1 cellular context compared by ENCODE assay signal in the genomic region with DNA sequence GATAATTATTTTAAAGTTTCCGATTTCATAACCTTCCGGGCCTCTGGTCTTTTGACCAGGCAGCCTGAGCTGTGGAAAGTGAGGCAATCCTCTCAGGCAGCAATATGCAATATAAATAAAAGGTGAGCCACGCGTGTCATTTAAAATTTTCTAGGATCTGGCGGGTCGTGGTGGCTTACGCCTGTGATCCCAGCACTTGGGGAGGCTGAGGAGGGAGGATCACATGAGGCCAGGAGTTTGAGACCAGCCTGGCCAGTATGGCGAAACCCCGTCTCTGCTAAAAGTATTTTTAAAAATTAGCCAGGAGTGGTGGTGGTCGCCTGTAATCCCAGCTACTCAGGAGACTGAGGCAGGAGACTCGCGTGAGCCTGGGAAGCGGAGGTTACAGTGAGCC.
TF ChIP-seq lines count a peak whose summit lies in the region.

No MANE protein-coding gene starts in this region.

TF ChIP-seq in K562, 482 proteins besides CTCF, POLR2A, EP300 and RAD21:
- TF ChIP-seq, protein P1, sequence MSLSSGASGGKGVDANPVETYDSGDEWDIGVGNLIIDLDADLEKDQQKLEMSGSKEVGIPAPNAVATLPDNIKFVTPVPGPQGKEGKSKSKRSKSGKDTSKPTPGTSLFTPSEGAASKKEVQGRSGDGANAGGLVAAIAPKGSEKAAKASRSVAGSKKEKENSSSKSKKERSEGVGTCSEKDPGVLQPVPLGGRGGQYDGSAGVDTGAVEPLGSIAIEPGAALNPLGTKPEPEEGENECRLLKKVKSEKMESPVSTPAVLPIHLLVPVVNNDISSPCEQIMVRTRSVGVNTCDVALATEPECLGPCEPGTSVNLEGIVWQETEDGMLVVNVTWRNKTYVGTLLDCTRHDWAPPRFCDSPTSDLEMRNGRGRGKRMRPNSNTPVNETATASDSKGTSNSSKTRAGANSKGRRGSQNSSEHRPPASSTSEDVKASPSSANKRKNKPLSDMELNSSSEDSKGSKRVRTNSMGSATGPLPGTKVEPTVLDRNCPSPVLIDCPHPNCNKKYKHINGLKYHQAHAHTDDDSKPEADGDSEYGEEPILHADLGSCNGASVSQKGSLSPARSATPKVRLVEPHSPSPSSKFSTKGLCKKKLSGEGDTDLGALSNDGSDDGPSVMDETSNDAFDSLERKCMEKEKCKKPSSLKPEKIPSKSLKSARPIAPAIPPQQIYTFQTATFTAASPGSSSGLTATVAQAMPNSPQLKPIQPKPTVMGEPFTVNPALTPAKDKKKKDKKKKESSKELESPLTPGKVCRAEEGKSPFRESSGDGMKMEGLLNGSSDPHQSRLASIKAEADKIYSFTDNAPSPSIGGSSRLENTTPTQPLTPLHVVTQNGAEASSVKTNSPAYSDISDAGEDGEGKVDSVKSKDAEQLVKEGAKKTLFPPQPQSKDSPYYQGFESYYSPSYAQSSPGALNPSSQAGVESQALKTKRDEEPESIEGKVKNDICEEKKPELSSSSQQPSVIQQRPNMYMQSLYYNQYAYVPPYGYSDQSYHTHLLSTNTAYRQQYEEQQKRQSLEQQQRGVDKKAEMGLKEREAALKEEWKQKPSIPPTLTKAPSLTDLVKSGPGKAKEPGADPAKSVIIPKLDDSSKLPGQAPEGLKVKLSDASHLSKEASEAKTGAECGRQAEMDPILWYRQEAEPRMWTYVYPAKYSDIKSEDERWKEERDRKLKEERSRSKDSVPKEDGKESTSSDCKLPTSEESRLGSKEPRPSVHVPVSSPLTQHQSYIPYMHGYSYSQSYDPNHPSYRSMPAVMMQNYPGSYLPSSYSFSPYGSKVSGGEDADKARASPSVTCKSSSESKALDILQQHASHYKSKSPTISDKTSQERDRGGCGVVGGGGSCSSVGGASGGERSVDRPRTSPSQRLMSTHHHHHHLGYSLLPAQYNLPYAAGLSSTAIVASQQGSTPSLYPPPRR (CRISPR knock-in tag; IDR thresholded peaks at IDR 0.05; ENCODE audit: borderline replicate concordance), result no peak
- TF ChIP-seq CEBPB (tag; IDR thresholded peaks at IDR 0.05) (0 out of 2 replicates have a peak, but pooled peaks have one; percentile 29), ZBTB33 (CRISPR knock-in tag; IDR thresholded peaks at IDR 0.05) (peak; percentile 66; the same call in 1 of the 2 replicates), FOXJ2 (tag; IDR thresholded peaks at IDR 0.05) (no peak), SIX5 (IDR thresholded peaks at IDR 0.05; ENCODE audit: borderline replicate concordance in 1 of 2, insufficient read depth in 1 of 2, low read depth in 1 of 2, low read length in 2 of 2) (no peak)
